2 cellular contexts compared by ENCODE assay signal in the genomic region with DNA sequence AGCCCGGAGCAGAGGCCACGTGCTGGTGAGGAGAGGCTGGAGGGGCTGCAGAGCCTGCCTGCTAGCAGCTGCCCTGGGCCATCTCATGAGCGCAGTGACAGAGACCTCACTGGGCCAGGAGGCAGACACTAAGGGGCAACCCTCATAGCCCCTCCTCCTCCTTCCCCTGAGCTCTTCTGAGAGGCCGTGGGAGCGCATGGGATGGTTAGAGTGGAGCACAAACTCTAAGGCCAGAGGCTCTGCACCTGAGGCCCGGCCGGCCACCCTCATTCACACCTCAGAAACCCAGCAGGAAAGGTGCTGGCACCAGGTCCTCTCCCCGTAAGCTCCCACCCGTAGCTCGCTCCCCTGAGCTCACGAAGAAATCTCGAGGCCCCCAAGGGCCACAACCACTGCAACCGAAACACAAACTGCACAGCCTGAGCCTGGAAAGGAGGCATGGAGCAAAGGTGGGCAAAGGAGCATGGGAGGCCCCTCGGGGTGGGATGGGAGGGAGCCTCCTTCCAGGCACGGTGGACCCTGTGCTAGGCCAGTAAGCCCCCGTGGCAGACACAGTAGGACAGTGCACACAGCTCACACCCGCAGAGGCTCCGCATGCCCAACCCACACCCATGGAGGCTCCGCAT.
TF ChIP-seq lines count a peak whose summit lies in the region.

No MANE protein-coding gene starts in this region.

TF ChIP-seq in HCT116, 20 proteins besides CTCF, POLR2A, EP300 and RAD21:
- TF ChIP-seq ZFX (IDR thresholded peaks at IDR 0.05) (no peak), EZH2phosphoT487 (IDR thresholded peaks at IDR 0.05; ENCODE audit: borderline replicate concordance) (no peak), ZNF274 (IDR thresholded peaks at IDR 0.05; ENCODE audit: low read depth, low read length) (no peak), FOSL1 (IDR thresholded peaks at IDR 0.05; ENCODE audit: low read depth) (no peak), JUND (IDR thresholded peaks at IDR 0.05) (no peak), YY1 (IDR thresholded peaks at IDR 0.05; ENCODE audit: extremely low read depth, insufficient replicate concordance, low read depth, low read length) (no peak), CEBPB (IDR thresholded peaks at IDR 0.05; ENCODE audit: low read depth) (no peak), EZH2 (IDR thresholded peaks at IDR 0.05) (no peak), EGR1 (IDR thresholded peaks at IDR 0.05; ENCODE audit: low read depth) (no peak), POLR2AphosphoS5 (IDR thresholded peaks at IDR 0.05; ENCODE audit: low read depth, low read length) (no peak), SIN3A (IDR thresholded peaks at IDR 0.05; ENCODE audit: low read depth) (no peak), SRF (IDR thresholded peaks at IDR 0.05; ENCODE audit: low read depth) (no peak)
- TF ChIP-seq, protein P1, sequence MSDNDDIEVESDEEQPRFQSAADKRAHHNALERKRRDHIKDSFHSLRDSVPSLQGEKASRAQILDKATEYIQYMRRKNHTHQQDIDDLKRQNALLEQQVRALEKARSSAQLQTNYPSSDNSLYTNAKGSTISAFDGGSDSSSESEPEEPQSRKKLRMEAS (IDR thresholded peaks at IDR 0.05): no peak
- TF ChIP-seq, protein P2, sequence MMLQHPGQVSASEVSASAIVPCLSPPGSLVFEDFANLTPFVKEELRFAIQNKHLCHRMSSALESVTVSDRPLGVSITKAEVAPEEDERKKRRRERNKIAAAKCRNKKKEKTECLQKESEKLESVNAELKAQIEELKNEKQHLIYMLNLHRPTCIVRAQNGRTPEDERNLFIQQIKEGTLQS (IDR thresholded peaks at IDR 0.05): no peak
- TF ChIP-seq, protein P3, sequence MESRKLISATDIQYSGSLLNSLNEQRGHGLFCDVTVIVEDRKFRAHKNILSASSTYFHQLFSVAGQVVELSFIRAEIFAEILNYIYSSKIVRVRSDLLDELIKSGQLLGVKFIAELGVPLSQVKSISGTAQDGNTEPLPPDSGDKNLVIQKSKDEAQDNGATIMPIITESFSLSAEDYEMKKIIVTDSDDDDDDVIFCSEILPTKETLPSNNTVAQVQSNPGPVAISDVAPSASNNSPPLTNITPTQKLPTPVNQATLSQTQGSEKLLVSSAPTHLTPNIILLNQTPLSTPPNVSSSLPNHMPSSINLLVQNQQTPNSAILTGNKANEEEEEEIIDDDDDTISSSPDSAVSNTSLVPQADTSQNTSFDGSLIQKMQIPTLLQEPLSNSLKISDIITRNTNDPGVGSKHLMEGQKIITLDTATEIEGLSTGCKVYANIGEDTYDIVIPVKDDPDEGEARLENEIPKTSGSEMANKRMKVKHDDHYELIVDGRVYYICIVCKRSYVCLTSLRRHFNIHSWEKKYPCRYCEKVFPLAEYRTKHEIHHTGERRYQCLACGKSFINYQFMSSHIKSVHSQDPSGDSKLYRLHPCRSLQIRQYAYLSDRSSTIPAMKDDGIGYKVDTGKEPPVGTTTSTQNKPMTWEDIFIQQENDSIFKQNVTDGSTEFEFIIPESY (IDR thresholded peaks at IDR 0.05; ENCODE audit: extremely low read depth, insufficient replicate concordance, low read length): no peak

TF ChIP-seq in SK-N-SH, 30 proteins besides CTCF, POLR2A, EP300 and RAD21:
- no peak for TF ChIP-seq MEF2A (IDR thresholded peaks at IDR 0.05; ENCODE audit: borderline replicate concordance, low read depth)
- TF ChIP-seq, protein P4, sequence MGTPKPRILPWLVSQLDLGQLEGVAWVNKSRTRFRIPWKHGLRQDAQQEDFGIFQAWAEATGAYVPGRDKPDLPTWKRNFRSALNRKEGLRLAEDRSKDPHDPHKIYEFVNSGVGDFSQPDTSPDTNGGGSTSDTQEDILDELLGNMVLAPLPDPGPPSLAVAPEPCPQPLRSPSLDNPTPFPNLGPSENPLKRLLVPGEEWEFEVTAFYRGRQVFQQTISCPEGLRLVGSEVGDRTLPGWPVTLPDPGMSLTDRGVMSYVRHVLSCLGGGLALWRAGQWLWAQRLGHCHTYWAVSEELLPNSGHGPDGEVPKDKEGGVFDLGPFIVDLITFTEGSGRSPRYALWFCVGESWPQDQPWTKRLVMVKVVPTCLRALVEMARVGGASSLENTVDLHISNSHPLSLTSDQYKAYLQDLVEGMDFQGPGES (IDR thresholded peaks at IDR 0.05; ENCODE audit: low read depth, low read length): no peak
- TF ChIP-seq FOSL2 (IDR thresholded peaks at IDR 0.05; ENCODE audit: borderline replicate concordance, low read depth): no peak
- TF ChIP-seq, protein P1 (IDR thresholded peaks at IDR 0.05; ENCODE audit: low read depth): no peak
- TF ChIP-seq YY1 (IDR thresholded peaks at IDR 0.05; ENCODE audit: low read depth): no peak
- no peak for TF ChIP-seq FOXM1 (IDR thresholded peaks at IDR 0.05; ENCODE audit: low read depth)
- no peak for TF ChIP-seq GABPA (IDR thresholded peaks at IDR 0.05; ENCODE audit: low read depth)
- TF ChIP-seq SMC3 (IDR thresholded peaks at IDR 0.05; ENCODE audit: low read depth, low read length): no peak
- TF ChIP-seq, protein P3 (IDR thresholded peaks at IDR 0.05; ENCODE audit: borderline replicate concordance, low read depth): no peak
- TF ChIP-seq, protein P5, sequence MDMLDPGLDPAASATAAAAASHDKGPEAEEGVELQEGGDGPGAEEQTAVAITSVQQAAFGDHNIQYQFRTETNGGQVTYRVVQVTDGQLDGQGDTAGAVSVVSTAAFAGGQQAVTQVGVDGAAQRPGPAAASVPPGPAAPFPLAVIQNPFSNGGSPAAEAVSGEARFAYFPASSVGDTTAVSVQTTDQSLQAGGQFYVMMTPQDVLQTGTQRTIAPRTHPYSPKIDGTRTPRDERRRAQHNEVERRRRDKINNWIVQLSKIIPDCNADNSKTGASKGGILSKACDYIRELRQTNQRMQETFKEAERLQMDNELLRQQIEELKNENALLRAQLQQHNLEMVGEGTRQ (IDR thresholded peaks at IDR 0.05; ENCODE audit: borderline replicate concordance, low read depth, low read length): no peak
- TF ChIP-seq TEAD4 (IDR thresholded peaks at IDR 0.05; ENCODE audit: borderline replicate concordance, insufficient read depth): no peak
- TF ChIP-seq CHD2 (IDR thresholded peaks at IDR 0.05; ENCODE audit: low read length, partially characterized antibody): no peak
